ENCODE assay signal across 26 cellular contexts in the genomic region with DNA sequence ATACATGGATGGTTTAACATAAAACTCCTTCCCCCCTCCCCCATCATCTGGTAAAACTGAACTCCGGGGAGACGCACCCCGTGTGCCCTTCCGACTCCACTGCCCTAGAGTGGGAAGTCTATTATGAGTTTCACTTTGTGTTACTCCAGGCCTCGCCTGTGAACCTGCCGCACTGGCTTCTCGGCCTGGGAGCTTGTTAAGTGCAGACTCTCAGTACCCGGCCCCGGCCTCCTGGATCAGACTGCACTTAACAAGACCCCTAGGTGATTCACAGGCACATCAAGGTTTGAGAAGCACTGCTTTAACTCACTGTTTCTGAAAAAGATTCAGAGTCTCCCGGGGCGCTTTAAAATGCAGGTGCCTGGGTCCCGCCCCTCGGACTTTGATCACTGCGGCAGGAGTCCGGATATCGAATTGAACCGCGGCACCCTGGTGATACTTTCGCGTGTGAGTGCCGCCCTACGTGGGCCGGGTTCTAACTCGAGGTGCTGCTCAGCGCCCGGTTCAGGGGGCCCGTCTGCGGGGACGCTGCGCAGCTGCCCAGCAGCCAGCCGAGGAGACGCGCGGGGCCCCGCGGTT. TPM values are rescaled to one million over a fixed set of nuclear protein-coding genes. Genes with fewer than 3 reads are reported as not detected.
DNase-seq lines count a peak whose midpoint lies in the region; ATAC-seq and TF ChIP-seq lines count a peak whose summit lies in the region.
"Had no signal": no experiment of that assay in that cellular context is flagged by ENCODE, and none has a peak within 500 bp of the region (broad histone marks: within the 10 kb centered on the region; RNA-seq: fewer than 3 reads in every experiment).

No MANE protein-coding gene starts in this region.

- H3K27ac Mint-ChIP-seq in activated naive CD8-positive, alpha-beta T cell = peak overlapping the region; percentile 12
- no peak overlapping the region for H3K27ac Mint-ChIP-seq in activated naive CD8-positive, alpha-beta T cell treated with anti-CD3 and anti-CD28 coated beads for 36 hours
- H3K27ac Mint-ChIP-seq: B cell had no signal

- TF ChIP-seq CTCF in epithelial cell of proximal tubule (conservative IDR thresholded peaks at IDR 0.05; ENCODE audit: low read depth, low read length) = no peak

- H3K4me3 Mint-ChIP-seq in activated naive CD8-positive, alpha-beta T cell = no peak overlapping the region
- H3K4me3 Mint-ChIP-seq in activated naive CD8-positive, alpha-beta T cell treated with anti-CD3 and anti-CD28 coated beads for 36 hours = no peak overlapping the region
- H3K4me3 Mint-ChIP-seq: B cell had no signal

- H3K36me3 Mint-ChIP-seq in activated naive CD8-positive, alpha-beta T cell = peaks cover 10% of the 10 kb centered on the region
- H3K36me3 Mint-ChIP-seq in activated naive CD8-positive, alpha-beta T cell treated with anti-CD3 and anti-CD28 coated beads for 36 hours = peaks cover 20% of the 10 kb centered on the region

- H3K4me3 ChIP-seq in epithelial cell of proximal tubule (ENCODE audit: low read depth, low read length) = peak overlapping the region; percentile 47
- H3K4me3 ChIP-seq: GM12878, lung had no signal

- no peak for DNase-seq in activated naive CD8-positive, alpha-beta T cell treated with anti-CD3 and anti-CD28 coated beads for 36 hours
- no peak for DNase-seq in epithelial cell of proximal tubule (ENCODE audit: low read depth)
- DNase-seq in mucosa of gallbladder (ENCODE audit: low spot score) = peak; percentile 73
- DNase-seq in SW 1271 (lab: John Stamatoyannopoulos, UW) = no peak
- DNase-seq in epidermal melanocyte (ENCODE audit: insufficient read length, low spot score) = no peak
- no peak for DNase-seq in NCI-H2029 (lab: John Stamatoyannopoulos, UW)
- DNase-seq: activated CD4-positive, alpha-beta T cell treated with anti-CD3 and anti-CD28 coated beads, Interleukin-2, amount 50 U/mL, for 1 hour; activated CD8-positive, alpha-beta memory T cell treated with anti-CD3 and anti-CD28 coated beads, Interleukin-2, amount 50 U/mL, for 48 hours; activated effector memory CD4-positive, alpha-beta T cell treated with anti-CD3 and anti-CD28 coated beads, Interleukin-2, amount 50 U/mL, for 16 hours; caudate nucleus; effector CD8-positive, alpha-beta T cell; GF-D8; MV-4-11; naive thymus-derived CD8-positive, alpha-beta T cell; NCI-H2081; NCI-H510A; stimulated activated CD4-positive, alpha-beta T cell treated with anti-CD3 and anti-CD28 coated beads, Interleukin-4, amount 100 ng/mL, for 4 hours had no signal

- no peaks in the 10 kb centered on the region for H3K27me3 Mint-ChIP-seq in activated naive CD8-positive, alpha-beta T cell
- H3K27me3 Mint-ChIP-seq in activated naive CD8-positive, alpha-beta T cell treated with anti-CD3 and anti-CD28 coated beads for 36 hours = no peaks in the 10 kb centered on the region
- H3K27me3 Mint-ChIP-seq: B cell; naive thymus-derived CD8-positive, alpha-beta T cell had no signal

- H3K9me3 Mint-ChIP-seq in activated naive CD8-positive, alpha-beta T cell (ENCODE audit: low read depth) = no peaks in the 10 kb centered on the region
- no peaks in the 10 kb centered on the region for H3K9me3 Mint-ChIP-seq in activated naive CD8-positive, alpha-beta T cell treated with anti-CD3 and anti-CD28 coated beads for 36 hours
- H3K9me3 Mint-ChIP-seq: naive thymus-derived CD8-positive, alpha-beta T cell had no signal

- ATAC-seq in HG02884 (IDR thresholded peaks at IDR 0.05; ENCODE audit: unreplicated experiment) = no peak
- ATAC-seq: GM12878; HCT116; naive thymus-derived CD8-positive, alpha-beta T cell had no signal

- peaks cover 23% of the 10 kb centered on the region for H3K4me1 Mint-ChIP-seq in activated naive CD8-positive, alpha-beta T cell (ENCODE audit: low read depth)
- H3K4me1 Mint-ChIP-seq in activated naive CD8-positive, alpha-beta T cell treated with anti-CD3 and anti-CD28 coated beads for 36 hours = peaks cover 10% of the 10 kb centered on the region

RNA-seq across cellular contexts. Expression of gene PTGDR2, which starts 3.6 kb away (rescaled TPM):
- under 1 TPM; 0.12 to 0.16 TPM for total RNA-seq in activated naive CD8-positive, alpha-beta T cell treated with anti-CD3 and anti-CD28 coated beads for 36 hours
- total RNA-seq in epithelial cell of proximal tubule (0.29 TPM in 1 of 2 replicates, not detected in the other), mucosa of gallbladder (0.83 TPM)
- total RNA-seq: A172, B cell, glomerular endothelial cell had no signal

RNA-seq across cellular contexts. Expression of gene CCDC86, which starts 10.2 kb away (rescaled TPM):
- total RNA-seq in activated naive CD8-positive, alpha-beta T cell treated with anti-CD3 and anti-CD28 coated beads for 36 hours = 10 to 100 TPM; 94.4 to 96.3 TPM
- total RNA-seq in epithelial cell of proximal tubule (38.6 and 61.5 TPM in 2 replicates), mucosa of gallbladder (13.0 TPM)

RNA-seq across cellular contexts. Expression of gene ZP1, which starts 15.2 kb away (rescaled TPM):
- not detected for total RNA-seq in activated naive CD8-positive, alpha-beta T cell treated with anti-CD3 and anti-CD28 coated beads for 36 hours
- total RNA-seq in epithelial cell of proximal tubule (not detected in 2 replicates), mucosa of gallbladder (0.17 TPM)
- total RNA-seq: B cell; glomerular endothelial cell; GM12878; lung; naive thymus-derived CD8-positive, alpha-beta T cell; skeletal muscle tissue had no signal

RNA-seq across cellular contexts. Expression of gene PRPF19, which starts 54.2 kb away (rescaled TPM):
- total RNA-seq in activated naive CD8-positive, alpha-beta T cell treated with anti-CD3 and anti-CD28 coated beads for 36 hours = 100 to 1,000 TPM; 209 to 213 TPM
- 73.2 and 159 TPM in 2 replicates for total RNA-seq in epithelial cell of proximal tubule
- total RNA-seq in mucosa of gallbladder = 70.6 TPM
